8 cellular contexts compared by ENCODE assay signal in the genomic region with DNA sequence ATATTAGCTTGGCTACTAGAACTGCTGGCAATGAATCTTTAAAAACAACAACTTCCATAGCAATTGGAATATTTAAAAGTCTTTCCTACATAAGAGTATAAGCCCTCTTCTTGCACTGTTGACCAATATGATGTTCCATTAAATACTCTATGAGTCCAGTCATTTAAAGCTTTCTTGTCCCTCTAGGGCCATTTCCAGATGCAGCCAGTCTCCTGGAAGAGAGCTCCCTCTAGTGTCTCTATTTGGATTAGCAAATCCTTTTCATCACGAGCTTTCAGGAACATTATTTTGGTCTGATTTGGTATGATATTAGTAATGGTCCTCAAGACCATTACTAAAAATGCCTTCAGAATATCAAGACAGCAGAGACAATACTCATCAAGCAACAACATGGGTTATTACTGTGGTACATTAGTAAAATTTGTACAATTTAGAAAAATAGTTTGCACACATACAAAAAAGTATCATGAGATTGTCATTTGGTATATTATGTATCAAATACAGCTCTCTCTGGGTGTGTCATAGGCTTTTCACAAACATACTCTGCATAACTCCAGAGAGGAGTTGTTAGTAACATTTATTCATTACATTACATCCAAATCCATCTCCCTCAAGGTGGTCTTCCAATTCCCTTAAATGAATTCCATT.
DNase-seq lines count a peak whose midpoint lies in the region; ATAC-seq and TF ChIP-seq lines count a peak whose summit lies in the region.

No MANE protein-coding gene starts in this region.

- no peaks in the 10 kb centered on the region for H3K27me3 ChIP-seq in BJ (ENCODE audit: control insufficient read depth, insufficient read depth, low read length)

- POLR2A ChIA-PET in BJ (lab: Charles Lee): interaction anchor here (0.6 kb wide), 1 partner anchor 83 kb away, joined by 3 read pairs; no protein-coding TSS in a partner anchor

- peak; percentile 70 for ATAC-seq in GM18868 (IDR thresholded peaks at IDR 0.05; ENCODE audit: unreplicated experiment)

- CTCF ChIA-PET in BJ (lab: Yijun Ruan, JAX): interaction anchor here (0.6 to 7.2 kb wide), 28 partner anchors 9 to 870 kb away, joined by 3 to 207 read pairs (median 4); partner anchors contain the start of gene AQR

- no peak overlapping the region for H3K4me3 ChIP-seq in BJ (ENCODE audit: low read depth, low read length)

- peak; percentile 79 for TF ChIP-seq CTCF in BJ (IDR thresholded peaks at IDR 0.05; ENCODE audit: insufficient read depth, low read depth, low read length)

- DNase-seq in BJ (ENCODE audit: low read depth) (no peak), NCI-H748 (lab: John Stamatoyannopoulos, UW; ENCODE audit: unreplicated experiment) (peak; percentile 1), dedifferentiated amniotic fluid mesenchymal stem cell (ENCODE audit: extremely low spot score) (peak; percentile 63), myocyte (ENCODE audit: low read depth) (peak; percentile 68), NCI-H1048 (lab: John Stamatoyannopoulos, UW) (no peak), activated T-cell treated with anti-CD3 and anti-CD28 coated beads for 4 hours (no peak)
- no peak for DNase-seq in effector CD8-positive, alpha-beta T cell (lab: John Stamatoyannopoulos, UW)

- no peaks in the 10 kb centered on the region for H3K36me3 ChIP-seq in BJ (ENCODE audit: control insufficient read depth, insufficient read depth, low read length)

Comparison
In these comparisons a context has a peak if more than half of its experiments do, and no peak if none do; other contexts are left out.
1. DNase-seq: peak in NCI-H748 (single experiment), dedifferentiated amniotic fluid mesenchymal stem cell (single experiment) and myocyte (single experiment); none in BJ (single experiment), effector CD8-positive, alpha-beta T cell (single experiment), NCI-H1048 (single experiment) and activated T-cell treated with anti-CD3 and anti-CD28 coated beads for 4 hours (single experiment).